8 cellular contexts compared by ENCODE assay signal in genomic region chr10:12264204-12264908, GRCh38.
A peak's percentile ranks its signal among the peaks of the same experiment; 100 is the strongest.
DNase-seq lines count a peak whose midpoint lies in the region; ATAC-seq, FAIRE-seq and TF ChIP-seq lines count a peak whose summit lies in the region.

No MANE protein-coding gene starts in this region.

- ATAC-seq in GM18909 (IDR thresholded peaks at IDR 0.05; ENCODE audit: poor library complexity, unreplicated experiment) = peak; percentile 91
- ATAC-seq in HG03159 (IDR thresholded peaks at IDR 0.05; ENCODE audit: unreplicated experiment) = peak; percentile 81
- ATAC-seq in HepG2 = peak; percentile 81

- H3K27ac ChIP-seq in cingulate gyrus (ENCODE audit: low read depth, low read length) (peak overlapping the region; percentile 12), HepG2 (ENCODE audit: extremely low read length, insufficient read depth, low read length) (no peak overlapping the region)

- CTCF ChIA-PET in HepG2 (lab: Yijun Ruan, JAX; ENCODE audit: low intra/inter-chr PET ratio, low total read pairs) = interaction anchor here (1.8 to 2.1 kb wide), 2 partner anchors 392 to 447 kb away, joined by 6 to 10 read pairs; no protein-coding TSS in a partner anchor

- H2AFZ ChIP-seq in HepG2 (ENCODE audit: low read length) = no peak overlapping the region

- H3K79me2 ChIP-seq in HepG2 (ENCODE audit: insufficient read depth, low read length) = no peaks in the 10 kb centered on the region

- peak; percentile 81 for TF ChIP-seq RAD21 in HepG2 (CRISPR knock-in tag; IDR thresholded peaks at IDR 0.05)

- H3K4me3 ChIP-seq in AG10803 (ENCODE audit: low read length) (peak overlapping the region; percentile 56), HepG2 (replicated peaks in 1 of 3; ENCODE audit: insufficient read depth in 1 of 3, low read depth in 2 of 3, low read length in 3 of 3) (no peak overlapping the region)

- no peak for FAIRE-seq in HepG2 (lab: Jason Lieb, UNC)

- no peaks in the 10 kb centered on the region for H3K9me3 ChIP-seq in HepG2 (ENCODE audit: low read length)

- peak; percentile 71 for TF ChIP-seq CTCF in AG10803 (conservative IDR thresholded peaks at IDR 0.05; ENCODE audit: low read length)
- peak; percentile 86 for TF ChIP-seq CTCF in HepG2 (CRISPR knock-in tag; IDR thresholded peaks at IDR 0.05)

- in situ Hi-C loops in HepG2 (cut with HindIII; ENCODE audit: extremely low pct_ligation_motif_present, low pct_unique_long_range_greater_than_20kb) = loop anchor here (10.0 kb wide), 1 partner anchor 390 kb away; no protein-coding TSS in a partner anchor

- H3K36me3 ChIP-seq in HepG2 (replicated peaks in 1 of 2; ENCODE audit: control insufficient read depth in 1 of 2, insufficient read depth in 2 of 2, low read length in 2 of 2) = no peaks in the 10 kb centered on the region

- no peaks in the 10 kb centered on the region for H4K20me1 ChIP-seq in HepG2 (ENCODE audit: insufficient read depth, low read length)

- H3K4me1 ChIP-seq in HepG2 (ENCODE audit: insufficient read depth, low read length) = peaks cover 34% of the 10 kb centered on the region

- POLR2A ChIA-PET in HepG2 (lab: Yijun Ruan, JAX) = no interaction called here

- BruUV-seq in HepG2 (replicated peaks; lab: Mats Ljungman, UMichigan) = no TSS peak

- H3K27me3 ChIP-seq in HepG2 (ENCODE audit: control insufficient read depth in 1 of 2, insufficient read depth in 2 of 2, low read length in 2 of 2) = no peaks in the 10 kb centered on the region; a peak in 1 of 5 replicates

- DNase-seq in AG10803 (ENCODE audit: low read depth) (peak; percentile 66), NCI-H2227 (lab: John Stamatoyannopoulos, UW; ENCODE audit: unreplicated experiment) (peak; percentile 83), HepG2 (ENCODE audit: low spot score) (peak; percentile 12)
- DNase-seq in activated CD4-positive, alpha-beta T cell treated with anti-CD3 and anti-CD28 coated beads for 4 hours = peak; percentile 66 to 70
- DNase-seq in stimulated activated CD4-positive, alpha-beta T cell treated with anti-CD3 and anti-CD28 coated beads, Interleukin-2, amount 100 ng/mL, for 48 hours = peak; percentile 66 to 69

- 56% methylated on average over 24 of the region's 30 CpGs for WGBS in HepG2 (ENCODE audit: low lambda C conversion rate)

- no peak overlapping the region for H3K9ac ChIP-seq in HepG2 (ENCODE audit: insufficient read depth, low read depth, low read length)

- TF ChIP-seq POLR2A in HepG2 (IDR thresholded peaks at IDR 0.05; ENCODE audit: insufficient read depth in 1 of 2, low read depth in 2 of 2, low read length in 2 of 2) = no peak

- H3K4me2 ChIP-seq in HepG2 (ENCODE audit: low read depth, low read length) = peak overlapping the region; percentile 44; the same call in 1 of the 2 replicates

- intact Hi-C loops in HepG2 (cut with micrococcal nuclease; ENCODE audit: unreplicated experiment) = loop anchor here (1.0 kb wide), 1 partner anchor 392 kb away; no protein-coding TSS in a partner anchor

- TF ChIP-seq EP300 in HepG2 (IDR thresholded peaks at IDR 0.05; ENCODE audit: low read depth in 2 of 2, low read length in 2 of 2) (no peak), HepG2 (CRISPR knock-in tag; IDR thresholded peaks at IDR 0.05; ENCODE audit: borderline replicate concordance) (no peak)

TF ChIP-seq in HepG2, 621 proteins besides CTCF, POLR2A, EP300 and RAD21 (continues in another document):
- TF ChIP-seq KDM3A (CRISPR knock-in tag; IDR thresholded peaks at IDR 0.05; ENCODE audit: low read depth) (no peak), MYC (CRISPR knock-in tag; IDR thresholded peaks at IDR 0.05; ENCODE audit: borderline replicate concordance) (peak; percentile 30; the same call in 1 of the 2 replicates), ZBED4 (CRISPR knock-in tag; IDR thresholded peaks at IDR 0.05; ENCODE audit: borderline replicate concordance) (no peak), STAG1 (CRISPR knock-in tag; IDR thresholded peaks at IDR 0.05) (peak; percentile 85), HIC2 (CRISPR knock-in tag; IDR thresholded peaks at IDR 0.05; ENCODE audit: low read depth) (0 out of 2 replicates have a peak, but pooled peaks have one; percentile 27), SP4 (CRISPR knock-in tag; IDR thresholded peaks at IDR 0.05) (0 out of 2 replicates have a peak, but pooled peaks have one; percentile 16), KDM5B (CRISPR knock-in tag; IDR thresholded peaks at IDR 0.05; ENCODE audit: borderline replicate concordance) (peak; percentile 40; the same call in 1 of the 2 replicates), DR1 (CRISPR knock-in tag; IDR thresholded peaks at IDR 0.05) (no peak), ZNF276 (CRISPR knock-in tag; IDR thresholded peaks at IDR 0.05; ENCODE audit: low read depth) (no peak), HOMEZ (CRISPR knock-in tag; IDR thresholded peaks at IDR 0.05; ENCODE audit: low read depth) (no peak), XRCC5 (optimal IDR thresholded peaks at IDR 0.05; ENCODE audit: low read length) (no peak)

Comparison
In these comparisons a context has a peak if more than half of its experiments do, and no peak if none do; other contexts are left out.
1. DNase-seq: peak in every context shown above with its lines; median percentile 83 in NCI-H2227; 68 in activated CD4-positive, alpha-beta T cell treated with anti-CD3 and anti-CD28 coated beads for 4 hours; 68 in stimulated activated CD4-positive, alpha-beta T cell treated with anti-CD3 and anti-CD28 coated beads, Interleukin-2, amount 100 ng/mL, for 48 hours; 66 in AG10803; 12 in HepG2.